Comparison of ENCODE assay signal across 1 cellular context in genomic region chr1:55534565-55535091, GRCh38.
TF ChIP-seq lines count a peak whose summit lies in the region.

No MANE protein-coding gene starts in this region.

TF ChIP-seq in HepG2, 621 proteins besides CTCF, POLR2A, EP300 and RAD21 (continued from another document and continues in another):
- TF ChIP-seq ATF2 (CRISPR knock-in tag; IDR thresholded peaks at IDR 0.05) (no peak), NCOR1 (IDR thresholded peaks at IDR 0.05; ENCODE audit: borderline replicate concordance, low read length) (peak; percentile 53; the same call in 1 of the 2 replicates), PRMT3 (CRISPR knock-in tag; IDR thresholded peaks at IDR 0.05; ENCODE audit: borderline replicate concordance, low read depth) (no peak), ZBTB43 (CRISPR knock-in tag; conservative IDR thresholded peaks at IDR 0.05) (no peak), ZFP41 (CRISPR knock-in tag; IDR thresholded peaks at IDR 0.05; ENCODE audit: borderline replicate concordance) (no peak), KLF16 (CRISPR knock-in tag; IDR thresholded peaks at IDR 0.05) (peak in 1 of 2 experiments; percentile 27; a peak in 1 of 4 replicates), SOX6 (IDR thresholded peaks at IDR 0.05) (no peak), SOX6 (CRISPR knock-in tag; IDR thresholded peaks at IDR 0.05) (peak; percentile 82), RFX3 (CRISPR knock-in tag; IDR thresholded peaks at IDR 0.05) (no peak), FOXO1 (CRISPR knock-in tag; IDR thresholded peaks at IDR 0.05) (peak; percentile 15; the same call in 1 of the 2 replicates), SPEN (CRISPR knock-in tag; IDR thresholded peaks at IDR 0.05; ENCODE audit: low read depth) (no peak), E2F2 (CRISPR knock-in tag; IDR thresholded peaks at IDR 0.05; ENCODE audit: borderline replicate concordance) (no peak), ZUFSP (CRISPR knock-in tag; IDR thresholded peaks at IDR 0.05; ENCODE audit: borderline replicate concordance) (no peak), SIX4 (CRISPR knock-in tag; IDR thresholded peaks at IDR 0.05) (peak; percentile 63), ARNTL (CRISPR knock-in tag; IDR thresholded peaks at IDR 0.05) (no peak), SALL1 (CRISPR knock-in tag; IDR thresholded peaks at IDR 0.05) (peak; percentile 62), KAT7 (CRISPR knock-in tag; IDR thresholded peaks at IDR 0.05; ENCODE audit: borderline replicate concordance) (no peak), ZFAT (CRISPR knock-in tag; conservative IDR thresholded peaks at IDR 0.05) (no peak), ZMYM4 (CRISPR knock-in tag; IDR thresholded peaks at IDR 0.05) (peak; percentile 68), MYPOP (CRISPR knock-in tag; IDR thresholded peaks at IDR 0.05) (0 out of 2 replicates have a peak, but pooled peaks have one; percentile 45), KLF15 (CRISPR knock-in tag; IDR thresholded peaks at IDR 0.05; ENCODE audit: borderline replicate concordance) (no peak), GATAD2A (CRISPR knock-in tag; IDR thresholded peaks at IDR 0.05) (peak; percentile 53), MXD1 (CRISPR knock-in tag; IDR thresholded peaks at IDR 0.05) (no peak), CERS6 (CRISPR knock-in tag; IDR thresholded peaks at IDR 0.05) (no peak), ZNF549 (CRISPR knock-in tag; IDR thresholded peaks at IDR 0.05) (no peak), POGZ (CRISPR knock-in tag; IDR thresholded peaks at IDR 0.05) (peak; percentile 89), ZNF292 (CRISPR knock-in tag; IDR thresholded peaks at IDR 0.05; ENCODE audit: borderline replicate concordance, low read depth) (no peak), ZGPAT (CRISPR knock-in tag; IDR thresholded peaks at IDR 0.05) (no peak), TFAP4 (IDR thresholded peaks at IDR 0.05; ENCODE audit: borderline replicate concordance, low read depth) (no peak), ZSCAN5A (CRISPR knock-in tag; IDR thresholded peaks at IDR 0.05; ENCODE audit: borderline replicate concordance) (0 out of 2 replicates have a peak, but pooled peaks have one; percentile 44), RAD51 (IDR thresholded peaks at IDR 0.05; ENCODE audit: borderline replicate concordance) (no peak), CREB1 (IDR thresholded peaks at IDR 0.05) (no peak), CREB1 (CRISPR knock-in tag; IDR thresholded peaks at IDR 0.05) (peak; percentile 39), ZNF33A (CRISPR knock-in tag; IDR thresholded peaks at IDR 0.05; ENCODE audit: borderline replicate concordance) (no peak), FOSL2 (CRISPR knock-in tag; IDR thresholded peaks at IDR 0.05) (0 out of 2 replicates have a peak, but pooled peaks have one; percentile 16), NRL (CRISPR knock-in tag; IDR thresholded peaks at IDR 0.05; ENCODE audit: borderline replicate concordance) (no peak), KLF13 (CRISPR knock-in tag; IDR thresholded peaks at IDR 0.05) (no peak), KDM5B (CRISPR knock-in tag; IDR thresholded peaks at IDR 0.05; ENCODE audit: borderline replicate concordance) (no peak), NKX3-1 (CRISPR knock-in tag; IDR thresholded peaks at IDR 0.05) (no peak), DPF2 (CRISPR knock-in tag; IDR thresholded peaks at IDR 0.05; ENCODE audit: borderline replicate concordance, low read depth) (0 out of 2 replicates have a peak, but pooled peaks have one; percentile 27), PHF5A (CRISPR knock-in tag; IDR thresholded peaks at IDR 0.05; ENCODE audit: low read depth, unreplicated experiment) (no peak), ZNF337 (CRISPR knock-in tag; IDR thresholded peaks at IDR 0.05; ENCODE audit: borderline replicate concordance, low read depth) (0 out of 2 replicates have a peak, but pooled peaks have one; percentile 55), ATRX (CRISPR knock-in tag; IDR thresholded peaks at IDR 0.05; ENCODE audit: borderline replicate concordance) (no peak), ZFP36L2 (CRISPR knock-in tag; IDR thresholded peaks at IDR 0.05) (no peak), HNF4G (IDR thresholded peaks at IDR 0.05; ENCODE audit: borderline replicate concordance, low read depth, low read length) (peak; percentile 58), HNF4G (CRISPR knock-in tag; IDR thresholded peaks at IDR 0.05; ENCODE audit: borderline replicate concordance, low read depth) (no peak), THRA (CRISPR knock-in tag; IDR thresholded peaks at IDR 0.05; ENCODE audit: borderline replicate concordance) (0 out of 2 replicates have a peak, but pooled peaks have one; percentile 33), FOXP1 (IDR thresholded peaks at IDR 0.05) (no peak), FOXP1 (CRISPR knock-in tag; IDR thresholded peaks at IDR 0.05) (peak; percentile 43; the same call in 1 of the 2 replicates), RARA (CRISPR knock-in tag; IDR thresholded peaks at IDR 0.05) (no peak), ETS1 (CRISPR knock-in tag; IDR thresholded peaks at IDR 0.05) (no peak), ZSCAN20 (CRISPR knock-in tag; IDR thresholded peaks at IDR 0.05; ENCODE audit: borderline replicate concordance) (no peak), ZNF263 (CRISPR knock-in tag; IDR thresholded peaks at IDR 0.05) (peak; percentile 55; the same call in 1 of the 2 replicates)
